ENCODE assay signal across 1 cellular context in genomic region chr20:62916703-62917476, GRCh38.
TF ChIP-seq lines count a peak whose summit lies in the region.

No MANE protein-coding gene starts in this region.

TF ChIP-seq in H1, 55 proteins besides CTCF, POLR2A, EP300 and RAD21:
- TF ChIP-seq CBX8 (IDR thresholded peaks at IDR 0.05; ENCODE audit: borderline replicate concordance, low read depth, low read length): no peak
- no peak for TF ChIP-seq BCL11A (IDR thresholded peaks at IDR 0.05; ENCODE audit: low read depth in 2 of 2, low read length in 2 of 2)
- TF ChIP-seq ASH2L (IDR thresholded peaks at IDR 0.05; ENCODE audit: low read length): no peak
- TF ChIP-seq TAF7 (optimal IDR thresholded peaks at IDR 0.05; ENCODE audit: borderline replicate concordance, low read depth, low read length): no peak
- no peak for TF ChIP-seq RFX5 (IDR thresholded peaks at IDR 0.05; ENCODE audit: borderline replicate concordance, low read depth, low read length)
- no peak for TF ChIP-seq POU5F1 (IDR thresholded peaks at IDR 0.05; ENCODE audit: low read depth, low read length)
- no peak for TF ChIP-seq USF2 (IDR thresholded peaks at IDR 0.05; ENCODE audit: low read length)
- TF ChIP-seq TCF12 (IDR thresholded peaks at IDR 0.05; ENCODE audit: low read depth, low read length): no peak
- TF ChIP-seq ATF3 (IDR thresholded peaks at IDR 0.05; ENCODE audit: insufficient read depth, low read depth, low read length): no peak
- no peak for TF ChIP-seq MAFK (IDR thresholded peaks at IDR 0.05; ENCODE audit: low read depth, low read length)
- TF ChIP-seq JUND (IDR thresholded peaks at IDR 0.05; ENCODE audit: low read length): no peak
- no peak for TF ChIP-seq RNF2 (IDR thresholded peaks at IDR 0.05; ENCODE audit: borderline replicate concordance, low read depth, low read length, missing control alignments, poor library complexity, severe bottlenecking)
- no peak for TF ChIP-seq CEBPB (IDR thresholded peaks at IDR 0.05; ENCODE audit: low read depth, low read length)
- no peak for TF ChIP-seq CREB1 (IDR thresholded peaks at IDR 0.05)
- TF ChIP-seq EGR1 (IDR thresholded peaks at IDR 0.05; ENCODE audit: borderline replicate concordance, low read depth, low read length): no peak
- no peak for TF ChIP-seq SRF (IDR thresholded peaks at IDR 0.05; ENCODE audit: low read depth, low read length)
- TF ChIP-seq KDM5A (IDR thresholded peaks at IDR 0.05; ENCODE audit: low read length): no peak
- no peak for TF ChIP-seq YY1 (IDR thresholded peaks at IDR 0.05; ENCODE audit: low read depth, low read length)
- TF ChIP-seq SIRT6 (IDR thresholded peaks at IDR 0.05; ENCODE audit: low read length): no peak
TF ChIP-seq in H1: peak in this region for 0.
